Comparison of ENCODE assay signal across 1 cellular context in genomic region chr2:67489396-67489795, GRCh38.
TF ChIP-seq lines count a peak whose summit lies in the region.

No MANE protein-coding gene starts in this region.

TF ChIP-seq in IMR-90, 13 proteins besides CTCF, POLR2A, EP300 and RAD21 (continued from another document):
- TF ChIP-seq ELK1 (IDR thresholded peaks at IDR 0.05; ENCODE audit: borderline replicate concordance, low read depth, low read length) (no peak), USF2 (IDR thresholded peaks at IDR 0.05; ENCODE audit: low read depth, low read length) (no peak), MAFK (IDR thresholded peaks at IDR 0.05; ENCODE audit: low read depth, low read length) (no peak), RFX5 (IDR thresholded peaks at IDR 0.05; ENCODE audit: low read depth, low read length) (no peak)
